2 cellular contexts compared by ENCODE assay signal in the genomic region with DNA sequence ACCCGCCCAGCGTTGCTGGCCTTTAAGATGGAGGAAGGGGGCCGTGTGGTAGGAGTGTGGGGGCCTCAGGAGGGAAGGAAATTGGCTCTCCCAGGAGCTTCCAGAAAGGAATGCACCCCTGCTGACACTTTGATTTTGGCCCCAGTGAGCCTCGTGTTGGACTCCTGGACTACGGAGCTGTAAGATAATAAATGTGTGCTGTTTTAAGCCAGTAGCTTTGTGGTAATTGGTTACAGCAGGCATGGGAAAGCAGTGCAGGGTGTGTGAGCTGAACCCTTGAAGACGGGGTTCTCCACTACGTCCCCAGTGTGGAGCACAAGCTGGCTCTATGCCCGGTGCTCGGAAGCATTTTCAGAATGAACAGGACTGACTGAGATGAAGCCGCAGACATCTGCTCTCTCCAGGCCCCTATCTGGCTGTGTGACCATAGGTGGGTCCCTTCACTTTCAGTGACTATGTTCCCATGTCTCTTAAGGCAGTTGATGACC.
TF ChIP-seq lines count a peak whose summit lies in the region.

No MANE protein-coding gene starts in this region.

TF ChIP-seq in GM23338, 12 proteins besides CTCF, POLR2A, EP300 and RAD21 (continues in another document):
- no peak for TF ChIP-seq CREB1 (CRISPR knock-in tag; IDR thresholded peaks at IDR 0.05; ENCODE audit: low read depth)
- no peak for TF ChIP-seq POLR2AphosphoS5 (IDR thresholded peaks at IDR 0.05; ENCODE audit: low read depth)
- TF ChIP-seq, protein P1, sequence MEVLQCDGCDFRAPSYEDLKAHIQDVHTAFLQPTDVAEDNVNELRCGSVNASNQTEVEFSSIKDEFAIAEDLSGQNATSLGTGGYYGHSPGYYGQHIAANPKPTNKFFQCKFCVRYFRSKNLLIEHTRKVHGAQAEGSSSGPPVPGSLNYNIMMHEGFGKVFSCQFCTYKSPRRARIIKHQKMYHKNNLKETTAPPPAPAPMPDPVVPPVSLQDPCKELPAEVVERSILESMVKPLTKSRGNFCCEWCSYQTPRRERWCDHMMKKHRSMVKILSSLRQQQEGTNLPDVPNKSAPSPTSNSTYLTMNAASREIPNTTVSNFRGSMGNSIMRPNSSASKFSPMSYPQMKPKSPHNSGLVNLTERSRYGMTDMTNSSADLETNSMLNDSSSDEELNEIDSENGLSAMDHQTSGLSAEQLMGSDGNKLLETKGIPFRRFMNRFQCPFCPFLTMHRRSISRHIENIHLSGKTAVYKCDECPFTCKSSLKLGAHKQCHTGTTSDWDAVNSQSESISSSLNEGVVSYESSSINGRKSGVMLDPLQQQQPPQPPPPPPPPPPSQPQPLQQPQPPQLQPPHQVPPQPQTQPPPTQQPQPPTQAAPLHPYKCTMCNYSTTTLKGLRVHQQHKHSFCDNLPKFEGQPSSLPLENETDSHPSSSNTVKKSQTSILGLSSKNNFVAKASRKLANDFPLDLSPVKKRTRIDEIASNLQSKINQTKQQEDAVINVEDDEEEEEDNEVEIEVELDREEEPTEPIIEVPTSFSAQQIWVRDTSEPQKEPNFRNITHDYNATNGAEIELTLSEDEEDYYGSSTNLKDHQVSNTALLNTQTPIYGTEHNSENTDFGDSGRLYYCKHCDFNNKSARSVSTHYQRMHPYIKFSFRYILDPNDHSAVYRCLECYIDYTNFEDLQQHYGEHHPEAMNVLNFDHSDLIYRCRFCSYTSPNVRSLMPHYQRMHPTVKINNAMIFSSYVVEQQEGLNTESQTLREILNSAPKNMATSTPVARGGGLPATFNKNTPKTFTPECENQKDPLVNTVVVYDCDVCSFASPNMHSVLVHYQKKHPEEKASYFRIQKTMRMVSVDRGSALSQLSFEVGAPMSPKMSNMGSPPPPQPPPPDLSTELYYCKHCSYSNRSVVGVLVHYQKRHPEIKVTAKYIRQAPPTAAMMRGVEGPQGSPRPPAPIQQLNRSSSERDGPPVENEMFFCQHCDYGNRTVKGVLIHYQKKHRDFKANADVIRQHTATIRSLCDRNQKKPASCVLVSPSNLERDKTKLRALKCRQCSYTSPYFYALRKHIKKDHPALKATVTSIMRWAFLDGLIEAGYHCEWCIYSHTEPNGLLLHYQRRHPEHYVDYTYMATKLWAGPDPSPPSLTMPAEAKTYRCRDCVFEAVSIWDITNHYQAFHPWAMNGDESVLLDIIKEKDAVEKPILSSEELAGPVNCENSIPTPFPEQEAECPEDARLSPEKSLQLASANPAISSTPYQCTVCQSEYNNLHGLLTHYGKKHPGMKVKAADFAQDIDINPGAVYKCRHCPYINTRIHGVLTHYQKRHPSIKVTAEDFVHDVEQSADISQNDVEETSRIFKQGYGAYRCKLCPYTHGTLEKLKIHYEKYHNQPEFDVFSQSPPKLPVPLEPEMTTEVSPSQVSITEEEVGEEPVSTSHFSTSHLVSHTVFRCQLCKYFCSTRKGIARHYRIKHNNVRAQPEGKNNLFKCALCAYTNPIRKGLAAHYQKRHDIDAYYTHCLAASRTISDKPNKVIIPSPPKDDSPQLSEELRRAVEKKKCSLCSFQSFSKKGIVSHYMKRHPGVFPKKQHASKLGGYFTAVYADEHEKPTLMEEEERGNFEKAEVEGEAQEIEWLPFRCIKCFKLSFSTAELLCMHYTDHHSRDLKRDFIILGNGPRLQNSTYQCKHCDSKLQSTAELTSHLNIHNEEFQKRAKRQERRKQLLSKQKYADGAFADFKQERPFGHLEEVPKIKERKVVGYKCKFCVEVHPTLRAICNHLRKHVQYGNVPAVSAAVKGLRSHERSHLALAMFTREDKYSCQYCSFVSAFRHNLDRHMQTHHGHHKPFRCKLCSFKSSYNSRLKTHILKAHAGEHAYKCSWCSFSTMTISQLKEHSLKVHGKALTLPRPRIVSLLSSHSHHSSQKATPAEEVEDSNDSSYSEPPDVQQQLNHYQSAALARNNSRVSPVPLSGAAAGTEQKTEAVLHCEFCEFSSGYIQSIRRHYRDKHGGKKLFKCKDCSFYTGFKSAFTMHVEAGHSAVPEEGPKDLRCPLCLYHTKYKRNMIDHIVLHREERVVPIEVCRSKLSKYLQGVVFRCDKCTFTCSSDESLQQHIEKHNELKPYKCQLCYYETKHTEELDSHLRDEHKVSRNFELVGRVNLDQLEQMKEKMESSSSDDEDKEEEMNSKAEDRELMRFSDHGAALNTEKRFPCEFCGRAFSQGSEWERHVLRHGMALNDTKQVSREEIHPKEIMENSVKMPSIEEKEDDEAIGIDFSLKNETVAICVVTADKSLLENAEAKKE (CRISPR knock-in tag; IDR thresholded peaks at IDR 0.05): no peak
- no peak for TF ChIP-seq JUNB (IDR thresholded peaks at IDR 0.05; ENCODE audit: unreplicated experiment)
- TF ChIP-seq STAT1 (IDR thresholded peaks at IDR 0.05; ENCODE audit: unreplicated experiment): no peak
- TF ChIP-seq EZH2phosphoT487 (IDR thresholded peaks at IDR 0.05; ENCODE audit: unreplicated experiment): no peak
- TF ChIP-seq, protein P2, sequence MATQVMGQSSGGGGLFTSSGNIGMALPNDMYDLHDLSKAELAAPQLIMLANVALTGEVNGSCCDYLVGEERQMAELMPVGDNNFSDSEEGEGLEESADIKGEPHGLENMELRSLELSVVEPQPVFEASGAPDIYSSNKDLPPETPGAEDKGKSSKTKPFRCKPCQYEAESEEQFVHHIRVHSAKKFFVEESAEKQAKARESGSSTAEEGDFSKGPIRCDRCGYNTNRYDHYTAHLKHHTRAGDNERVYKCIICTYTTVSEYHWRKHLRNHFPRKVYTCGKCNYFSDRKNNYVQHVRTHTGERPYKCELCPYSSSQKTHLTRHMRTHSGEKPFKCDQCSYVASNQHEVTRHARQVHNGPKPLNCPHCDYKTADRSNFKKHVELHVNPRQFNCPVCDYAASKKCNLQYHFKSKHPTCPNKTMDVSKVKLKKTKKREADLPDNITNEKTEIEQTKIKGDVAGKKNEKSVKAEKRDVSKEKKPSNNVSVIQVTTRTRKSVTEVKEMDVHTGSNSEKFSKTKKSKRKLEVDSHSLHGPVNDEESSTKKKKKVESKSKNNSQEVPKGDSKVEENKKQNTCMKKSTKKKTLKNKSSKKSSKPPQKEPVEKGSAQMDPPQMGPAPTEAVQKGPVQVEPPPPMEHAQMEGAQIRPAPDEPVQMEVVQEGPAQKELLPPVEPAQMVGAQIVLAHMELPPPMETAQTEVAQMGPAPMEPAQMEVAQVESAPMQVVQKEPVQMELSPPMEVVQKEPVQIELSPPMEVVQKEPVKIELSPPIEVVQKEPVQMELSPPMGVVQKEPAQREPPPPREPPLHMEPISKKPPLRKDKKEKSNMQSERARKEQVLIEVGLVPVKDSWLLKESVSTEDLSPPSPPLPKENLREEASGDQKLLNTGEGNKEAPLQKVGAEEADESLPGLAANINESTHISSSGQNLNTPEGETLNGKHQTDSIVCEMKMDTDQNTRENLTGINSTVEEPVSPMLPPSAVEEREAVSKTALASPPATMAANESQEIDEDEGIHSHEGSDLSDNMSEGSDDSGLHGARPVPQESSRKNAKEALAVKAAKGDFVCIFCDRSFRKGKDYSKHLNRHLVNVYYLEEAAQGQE (IDR thresholded peaks at IDR 0.05; ENCODE audit: unreplicated experiment): no peak
- no peak for TF ChIP-seq ZNF114 (CRISPR knock-in tag; IDR thresholded peaks at IDR 0.05)
- TF ChIP-seq, protein P3, sequence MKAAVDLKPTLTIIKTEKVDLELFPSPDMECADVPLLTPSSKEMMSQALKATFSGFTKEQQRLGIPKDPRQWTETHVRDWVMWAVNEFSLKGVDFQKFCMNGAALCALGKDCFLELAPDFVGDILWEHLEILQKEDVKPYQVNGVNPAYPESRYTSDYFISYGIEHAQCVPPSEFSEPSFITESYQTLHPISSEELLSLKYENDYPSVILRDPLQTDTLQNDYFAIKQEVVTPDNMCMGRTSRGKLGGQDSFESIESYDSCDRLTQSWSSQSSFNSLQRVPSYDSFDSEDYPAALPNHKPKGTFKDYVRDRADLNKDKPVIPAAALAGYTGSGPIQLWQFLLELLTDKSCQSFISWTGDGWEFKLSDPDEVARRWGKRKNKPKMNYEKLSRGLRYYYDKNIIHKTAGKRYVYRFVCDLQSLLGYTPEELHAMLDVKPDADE (IDR thresholded peaks at IDR 0.05): no peak
- no peak for TF ChIP-seq ZNF331 (CRISPR knock-in tag; IDR thresholded peaks at IDR 0.05; ENCODE audit: low read depth)

TF ChIP-seq in H1, 55 proteins besides CTCF, POLR2A, EP300 and RAD21:
- TF ChIP-seq SIX5 (IDR thresholded peaks at IDR 0.05; ENCODE audit: low read depth, low read length): no peak
- TF ChIP-seq, protein P4, sequence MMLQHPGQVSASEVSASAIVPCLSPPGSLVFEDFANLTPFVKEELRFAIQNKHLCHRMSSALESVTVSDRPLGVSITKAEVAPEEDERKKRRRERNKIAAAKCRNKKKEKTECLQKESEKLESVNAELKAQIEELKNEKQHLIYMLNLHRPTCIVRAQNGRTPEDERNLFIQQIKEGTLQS (IDR thresholded peaks at IDR 0.05; ENCODE audit: insufficient read depth, low read depth, low read length): no peak
- no peak for TF ChIP-seq TAF1 (IDR thresholded peaks at IDR 0.05; ENCODE audit: low read depth, low read length)
- TF ChIP-seq POLR2AphosphoS5 (IDR thresholded peaks at IDR 0.05; ENCODE audit: low read depth, low read length): no peak
- no peak for TF ChIP-seq ASH2L (IDR thresholded peaks at IDR 0.05; ENCODE audit: low read length)
- TF ChIP-seq SRF (IDR thresholded peaks at IDR 0.05; ENCODE audit: low read depth, low read length): no peak
- TF ChIP-seq CBX5 (IDR thresholded peaks at IDR 0.05; ENCODE audit: low read depth, low read length): no peak
- TF ChIP-seq NANOG (IDR thresholded peaks at IDR 0.05; ENCODE audit: insufficient read depth, low read depth, low read length, poor library complexity, severe bottlenecking): no peak
